2 cellular contexts compared by ENCODE assay signal in genomic region chr12:49260831-49261363, GRCh38.
TF ChIP-seq lines count a peak whose summit lies in the region.

No MANE protein-coding gene starts in this region.

TF ChIP-seq in IMR-90, 13 proteins besides CTCF, POLR2A, EP300 and RAD21:
- TF ChIP-seq CEBPB (IDR thresholded peaks at IDR 0.05; ENCODE audit: low read depth, low read length), result no peak

TF ChIP-seq in GM12891, 5 proteins besides CTCF, POLR2A, EP300 and RAD21:
- TF ChIP-seq POU2F2 (IDR thresholded peaks at IDR 0.05; ENCODE audit: low read depth, low read length) (no peak), PAX5 (IDR thresholded peaks at IDR 0.05; ENCODE audit: insufficient read depth, low read length, severe bottlenecking) (no peak), SPI1 (IDR thresholded peaks at IDR 0.05; ENCODE audit: low read depth, low read length) (no peak), POLR2AphosphoS5 (IDR thresholded peaks at IDR 0.05; ENCODE audit: low read depth, low read length) (no peak), TAF1 (IDR thresholded peaks at IDR 0.05; ENCODE audit: low read depth, low read length) (no peak)
